Comparison of ENCODE assay signal across 23 cellular contexts in genomic region chr12:68842123-68842522, GRCh38.
"Had no signal": no experiment of that assay in that cellular context is flagged by ENCODE, and none has a peak within 500 bp of the region (broad histone marks: within the 10 kb centered on the region; RNA-seq: fewer than 3 reads in every experiment).

No MANE protein-coding gene starts in this region.

- H3K27ac Mint-ChIP-seq: memory B cell, neural progenitor cell, progenitor cell of endocrine pancreas, type B pancreatic cell had no signal

- H3K27me3 ChIP-seq: esophagus squamous epithelium, gastroesophageal sphincter, left lung, neural progenitor cell, pancreas, suprapubic skin, thyroid gland had no signal

- H2AFZ ChIP-seq: neural progenitor cell had no signal

- ATAC-seq: gastroesophageal sphincter; left lung; lower lobe of right lung; natural killer cell treated with Interleukin-12 subunit alpha and Interleukin-12 subunit beta and Interleukin-15 and Interleukin-18, amount 100 ng/mL, for 72 hours; pancreas; right cardiac atrium had no signal

- H3K9me3 Mint-ChIP-seq: memory B cell; natural killer cell treated with Interleukin-12 subunit alpha and Interleukin-12 subunit beta and Interleukin-15 and Interleukin-18, amount 100 ng/mL, for 72 hours; neural progenitor cell; type B pancreatic cell had no signal

- FAIRE-seq: pancreas, urothelium cell line had no signal

- H3K27ac ChIP-seq: esophagus squamous epithelium, gastroesophageal sphincter, left lung, lower lobe of right lung, neural progenitor cell, pancreas, suprapubic skin had no signal

- H3K4me1 Mint-ChIP-seq: neural progenitor cell had no signal

- H3K9me3 ChIP-seq: esophagus squamous epithelium, gastroesophageal sphincter, left lung, lower lobe of right lung, pancreas, suprapubic skin, thyroid gland had no signal

- H3K9ac ChIP-seq: neural progenitor cell had no signal

- DNase-seq: dermis blood vessel endothelial cell; esophagus squamous epithelium; foreskin fibroblast; glutamatergic neuron; islet precursor cell; left lung; lower lobe of right lung; midbrain; nucleus accumbens; pancreas; right cardiac atrium; stimulated activated CD4-positive, alpha-beta T cell treated with anti-CD3 and anti-CD28 coated beads, Interleukin-2, amount 100 ng/mL, for 48 hours; stimulated activated naive CD4-positive, alpha-beta T cell treated with Interleukin-2 at 50 U/mL for 16 hours; thyroid gland had no signal

- H3K4me1 ChIP-seq: esophagus squamous epithelium, gastroesophageal sphincter, lower lobe of right lung, neural progenitor cell, pancreas, suprapubic skin had no signal

- H3K4me3 ChIP-seq: esophagus squamous epithelium, gastroesophageal sphincter, left lung, lower lobe of right lung, neural progenitor cell, pancreas, smooth muscle cell, suprapubic skin, thyroid gland had no signal

- H3K4me2 ChIP-seq: neural progenitor cell, smooth muscle cell had no signal

- H3K4me3 Mint-ChIP-seq: memory B cell; natural killer cell treated with Interleukin-12 subunit alpha and Interleukin-12 subunit beta and Interleukin-15 and Interleukin-18, amount 100 ng/mL, for 72 hours; neural progenitor cell; type B pancreatic cell had no signal

- H3K27me3 Mint-ChIP-seq: memory B cell; natural killer cell treated with Interleukin-12 subunit alpha and Interleukin-12 subunit beta and Interleukin-15 and Interleukin-18, amount 100 ng/mL, for 72 hours; progenitor cell of endocrine pancreas; type B pancreatic cell had no signal
